In genomic region chr3:179432021-179432420, GRCh38 we compare ENCODE assay signal across 1 cellular context.
TF ChIP-seq lines count a peak whose summit lies in the region.

No MANE protein-coding gene starts in this region.

TF ChIP-seq in K562, 482 proteins besides CTCF, POLR2A, EP300 and RAD21 (continued from another document):
- TF ChIP-seq, protein P1, sequence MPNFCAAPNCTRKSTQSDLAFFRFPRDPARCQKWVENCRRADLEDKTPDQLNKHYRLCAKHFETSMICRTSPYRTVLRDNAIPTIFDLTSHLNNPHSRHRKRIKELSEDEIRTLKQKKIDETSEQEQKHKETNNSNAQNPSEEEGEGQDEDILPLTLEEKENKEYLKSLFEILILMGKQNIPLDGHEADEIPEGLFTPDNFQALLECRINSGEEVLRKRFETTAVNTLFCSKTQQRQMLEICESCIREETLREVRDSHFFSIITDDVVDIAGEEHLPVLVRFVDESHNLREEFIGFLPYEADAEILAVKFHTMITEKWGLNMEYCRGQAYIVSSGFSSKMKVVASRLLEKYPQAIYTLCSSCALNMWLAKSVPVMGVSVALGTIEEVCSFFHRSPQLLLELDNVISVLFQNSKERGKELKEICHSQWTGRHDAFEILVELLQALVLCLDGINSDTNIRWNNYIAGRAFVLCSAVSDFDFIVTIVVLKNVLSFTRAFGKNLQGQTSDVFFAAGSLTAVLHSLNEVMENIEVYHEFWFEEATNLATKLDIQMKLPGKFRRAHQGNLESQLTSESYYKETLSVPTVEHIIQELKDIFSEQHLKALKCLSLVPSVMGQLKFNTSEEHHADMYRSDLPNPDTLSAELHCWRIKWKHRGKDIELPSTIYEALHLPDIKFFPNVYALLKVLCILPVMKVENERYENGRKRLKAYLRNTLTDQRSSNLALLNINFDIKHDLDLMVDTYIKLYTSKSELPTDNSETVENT (CRISPR knock-in tag; IDR thresholded peaks at IDR 0.05) = no peak
- TF ChIP-seq DPF2 (IDR thresholded peaks at IDR 0.05) = no peak
- TF ChIP-seq SIX5 (IDR thresholded peaks at IDR 0.05; ENCODE audit: borderline replicate concordance in 1 of 2, insufficient read depth in 1 of 2, low read depth in 1 of 2, low read length in 2 of 2) = no peak
- TF ChIP-seq, protein P2, sequence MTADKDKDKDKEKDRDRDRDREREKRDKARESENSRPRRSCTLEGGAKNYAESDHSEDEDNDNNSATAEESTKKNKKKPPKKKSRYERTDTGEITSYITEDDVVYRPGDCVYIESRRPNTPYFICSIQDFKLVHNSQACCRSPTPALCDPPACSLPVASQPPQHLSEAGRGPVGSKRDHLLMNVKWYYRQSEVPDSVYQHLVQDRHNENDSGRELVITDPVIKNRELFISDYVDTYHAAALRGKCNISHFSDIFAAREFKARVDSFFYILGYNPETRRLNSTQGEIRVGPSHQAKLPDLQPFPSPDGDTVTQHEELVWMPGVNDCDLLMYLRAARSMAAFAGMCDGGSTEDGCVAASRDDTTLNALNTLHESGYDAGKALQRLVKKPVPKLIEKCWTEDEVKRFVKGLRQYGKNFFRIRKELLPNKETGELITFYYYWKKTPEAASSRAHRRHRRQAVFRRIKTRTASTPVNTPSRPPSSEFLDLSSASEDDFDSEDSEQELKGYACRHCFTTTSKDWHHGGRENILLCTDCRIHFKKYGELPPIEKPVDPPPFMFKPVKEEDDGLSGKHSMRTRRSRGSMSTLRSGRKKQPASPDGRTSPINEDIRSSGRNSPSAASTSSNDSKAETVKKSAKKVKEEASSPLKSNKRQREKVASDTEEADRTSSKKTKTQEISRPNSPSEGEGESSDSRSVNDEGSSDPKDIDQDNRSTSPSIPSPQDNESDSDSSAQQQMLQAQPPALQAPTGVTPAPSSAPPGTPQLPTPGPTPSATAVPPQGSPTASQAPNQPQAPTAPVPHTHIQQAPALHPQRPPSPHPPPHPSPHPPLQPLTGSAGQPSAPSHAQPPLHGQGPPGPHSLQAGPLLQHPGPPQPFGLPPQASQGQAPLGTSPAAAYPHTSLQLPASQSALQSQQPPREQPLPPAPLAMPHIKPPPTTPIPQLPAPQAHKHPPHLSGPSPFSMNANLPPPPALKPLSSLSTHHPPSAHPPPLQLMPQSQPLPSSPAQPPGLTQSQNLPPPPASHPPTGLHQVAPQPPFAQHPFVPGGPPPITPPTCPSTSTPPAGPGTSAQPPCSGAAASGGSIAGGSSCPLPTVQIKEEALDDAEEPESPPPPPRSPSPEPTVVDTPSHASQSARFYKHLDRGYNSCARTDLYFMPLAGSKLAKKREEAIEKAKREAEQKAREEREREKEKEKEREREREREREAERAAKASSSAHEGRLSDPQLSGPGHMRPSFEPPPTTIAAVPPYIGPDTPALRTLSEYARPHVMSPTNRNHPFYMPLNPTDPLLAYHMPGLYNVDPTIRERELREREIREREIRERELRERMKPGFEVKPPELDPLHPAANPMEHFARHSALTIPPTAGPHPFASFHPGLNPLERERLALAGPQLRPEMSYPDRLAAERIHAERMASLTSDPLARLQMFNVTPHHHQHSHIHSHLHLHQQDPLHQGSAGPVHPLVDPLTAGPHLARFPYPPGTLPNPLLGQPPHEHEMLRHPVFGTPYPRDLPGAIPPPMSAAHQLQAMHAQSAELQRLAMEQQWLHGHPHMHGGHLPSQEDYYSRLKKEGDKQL (CRISPR knock-in tag; IDR thresholded peaks at IDR 0.05; ENCODE audit: borderline replicate concordance) = no peak
- TF ChIP-seq, protein P3, sequence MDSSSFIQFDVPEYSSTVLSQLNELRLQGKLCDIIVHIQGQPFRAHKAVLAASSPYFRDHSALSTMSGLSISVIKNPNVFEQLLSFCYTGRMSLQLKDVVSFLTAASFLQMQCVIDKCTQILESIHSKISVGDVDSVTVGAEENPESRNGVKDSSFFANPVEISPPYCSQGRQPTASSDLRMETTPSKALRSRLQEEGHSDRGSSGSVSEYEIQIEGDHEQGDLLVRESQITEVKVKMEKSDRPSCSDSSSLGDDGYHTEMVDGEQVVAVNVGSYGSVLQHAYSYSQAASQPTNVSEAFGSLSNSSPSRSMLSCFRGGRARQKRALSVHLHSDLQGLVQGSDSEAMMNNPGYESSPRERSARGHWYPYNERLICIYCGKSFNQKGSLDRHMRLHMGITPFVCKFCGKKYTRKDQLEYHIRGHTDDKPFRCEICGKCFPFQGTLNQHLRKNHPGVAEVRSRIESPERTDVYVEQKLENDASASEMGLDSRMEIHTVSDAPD (CRISPR knock-in tag; IDR thresholded peaks at IDR 0.05) = no peak
TF ChIP-seq in K562: peak in this region for 0.
